1 cellular context compared by ENCODE assay signal in the genomic region with DNA sequence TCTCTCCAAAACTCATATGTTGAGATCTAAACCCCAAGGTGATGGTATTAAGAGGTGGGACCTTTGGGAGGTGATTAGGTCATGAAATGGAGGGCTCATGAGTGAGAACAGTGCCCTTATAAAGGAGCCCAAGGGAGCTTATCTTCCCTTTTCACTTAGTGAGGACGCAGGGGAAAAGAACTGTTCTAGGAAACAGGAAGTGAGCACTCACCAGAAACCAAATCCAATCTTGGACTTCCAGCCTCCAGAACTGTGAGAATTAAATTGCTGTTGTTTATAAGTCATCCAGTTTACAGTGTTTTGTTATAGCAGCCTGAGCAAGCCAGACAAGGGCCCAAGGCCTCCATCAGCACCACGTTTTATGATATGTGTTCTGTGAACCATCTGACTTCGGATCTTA.
TF ChIP-seq lines count a peak whose summit lies in the region.

No MANE protein-coding gene starts in this region.

TF ChIP-seq in K562, 482 proteins besides CTCF, POLR2A, EP300 and RAD21 (continued from another document):
- TF ChIP-seq, protein P1, sequence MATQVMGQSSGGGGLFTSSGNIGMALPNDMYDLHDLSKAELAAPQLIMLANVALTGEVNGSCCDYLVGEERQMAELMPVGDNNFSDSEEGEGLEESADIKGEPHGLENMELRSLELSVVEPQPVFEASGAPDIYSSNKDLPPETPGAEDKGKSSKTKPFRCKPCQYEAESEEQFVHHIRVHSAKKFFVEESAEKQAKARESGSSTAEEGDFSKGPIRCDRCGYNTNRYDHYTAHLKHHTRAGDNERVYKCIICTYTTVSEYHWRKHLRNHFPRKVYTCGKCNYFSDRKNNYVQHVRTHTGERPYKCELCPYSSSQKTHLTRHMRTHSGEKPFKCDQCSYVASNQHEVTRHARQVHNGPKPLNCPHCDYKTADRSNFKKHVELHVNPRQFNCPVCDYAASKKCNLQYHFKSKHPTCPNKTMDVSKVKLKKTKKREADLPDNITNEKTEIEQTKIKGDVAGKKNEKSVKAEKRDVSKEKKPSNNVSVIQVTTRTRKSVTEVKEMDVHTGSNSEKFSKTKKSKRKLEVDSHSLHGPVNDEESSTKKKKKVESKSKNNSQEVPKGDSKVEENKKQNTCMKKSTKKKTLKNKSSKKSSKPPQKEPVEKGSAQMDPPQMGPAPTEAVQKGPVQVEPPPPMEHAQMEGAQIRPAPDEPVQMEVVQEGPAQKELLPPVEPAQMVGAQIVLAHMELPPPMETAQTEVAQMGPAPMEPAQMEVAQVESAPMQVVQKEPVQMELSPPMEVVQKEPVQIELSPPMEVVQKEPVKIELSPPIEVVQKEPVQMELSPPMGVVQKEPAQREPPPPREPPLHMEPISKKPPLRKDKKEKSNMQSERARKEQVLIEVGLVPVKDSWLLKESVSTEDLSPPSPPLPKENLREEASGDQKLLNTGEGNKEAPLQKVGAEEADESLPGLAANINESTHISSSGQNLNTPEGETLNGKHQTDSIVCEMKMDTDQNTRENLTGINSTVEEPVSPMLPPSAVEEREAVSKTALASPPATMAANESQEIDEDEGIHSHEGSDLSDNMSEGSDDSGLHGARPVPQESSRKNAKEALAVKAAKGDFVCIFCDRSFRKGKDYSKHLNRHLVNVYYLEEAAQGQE (CRISPR knock-in tag; IDR thresholded peaks at IDR 0.05; ENCODE audit: low read depth), result no peak
- TF ChIP-seq JUND (IDR thresholded peaks at IDR 0.05; ENCODE audit: borderline replicate concordance, low read depth, low read length), result 0 out of 2 replicates have a peak, but pooled peaks have one; percentile 4
- TF ChIP-seq JUND (tag; IDR thresholded peaks at IDR 0.05; ENCODE audit: borderline replicate concordance, low read depth, low read length), result no peak
- TF ChIP-seq CHD2 (IDR thresholded peaks at IDR 0.05; ENCODE audit: low read depth, low read length), result no peak
- TF ChIP-seq RBM25 (IDR thresholded peaks at IDR 0.05; ENCODE audit: low read depth, low read length, severe bottlenecking), result no peak
- peak; percentile 26; the same call in 1 of the 2 replicates for TF ChIP-seq TEAD4 (IDR thresholded peaks at IDR 0.05; ENCODE audit: low read length)
- no peak for TF ChIP-seq TEAD4 (CRISPR knock-in tag; IDR thresholded peaks at IDR 0.05; ENCODE audit: borderline replicate concordance)
- TF ChIP-seq ZNF76 (CRISPR knock-in tag; IDR thresholded peaks at IDR 0.05; ENCODE audit: borderline replicate concordance), result no peak
- no peak for TF ChIP-seq FOXJ3 (CRISPR knock-in tag; IDR thresholded peaks at IDR 0.05)
- no peak for TF ChIP-seq RBBP5 (IDR thresholded peaks at IDR 0.05; ENCODE audit: borderline replicate concordance, insufficient read depth, low read length, poor library complexity, severe bottlenecking)
- peak; percentile 27; the same call in 1 of the 2 replicates for TF ChIP-seq GABPA (tag; conservative IDR thresholded peaks at IDR 0.05; ENCODE audit: low read depth)
- peak; percentile 66; the same call in 1 of the 2 replicates for TF ChIP-seq ZNF766 (CRISPR knock-in tag; conservative IDR thresholded peaks at IDR 0.05)
- peak; percentile 21; the same call in 1 of the 2 replicates for TF ChIP-seq TCF3 (CRISPR knock-in tag; IDR thresholded peaks at IDR 0.05)
- 0 out of 2 replicates have a peak, but pooled peaks have one; percentile 15 for TF ChIP-seq SMARCE1 (IDR thresholded peaks at IDR 0.05)
- TF ChIP-seq, protein P2, sequence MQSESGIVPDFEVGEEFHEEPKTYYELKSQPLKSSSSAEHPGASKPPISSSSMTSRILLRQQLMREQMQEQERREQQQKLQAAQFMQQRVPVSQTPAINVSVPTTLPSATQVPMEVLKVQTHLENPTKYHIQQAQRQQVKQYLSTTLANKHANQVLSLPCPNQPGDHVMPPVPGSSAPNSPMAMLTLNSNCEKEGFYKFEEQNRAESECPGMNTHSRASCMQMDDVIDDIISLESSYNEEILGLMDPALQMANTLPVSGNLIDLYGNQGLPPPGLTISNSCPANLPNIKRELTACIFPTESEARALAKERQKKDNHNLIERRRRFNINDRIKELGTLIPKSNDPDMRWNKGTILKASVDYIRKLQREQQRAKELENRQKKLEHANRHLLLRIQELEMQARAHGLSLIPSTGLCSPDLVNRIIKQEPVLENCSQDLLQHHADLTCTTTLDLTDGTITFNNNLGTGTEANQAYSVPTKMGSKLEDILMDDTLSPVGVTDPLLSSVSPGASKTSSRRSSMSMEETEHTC (IDR thresholded peaks at IDR 0.05), result no peak
- TF ChIP-seq MECOM (CRISPR knock-in tag; IDR thresholded peaks at IDR 0.05), result no peak
- TF ChIP-seq, protein P3, sequence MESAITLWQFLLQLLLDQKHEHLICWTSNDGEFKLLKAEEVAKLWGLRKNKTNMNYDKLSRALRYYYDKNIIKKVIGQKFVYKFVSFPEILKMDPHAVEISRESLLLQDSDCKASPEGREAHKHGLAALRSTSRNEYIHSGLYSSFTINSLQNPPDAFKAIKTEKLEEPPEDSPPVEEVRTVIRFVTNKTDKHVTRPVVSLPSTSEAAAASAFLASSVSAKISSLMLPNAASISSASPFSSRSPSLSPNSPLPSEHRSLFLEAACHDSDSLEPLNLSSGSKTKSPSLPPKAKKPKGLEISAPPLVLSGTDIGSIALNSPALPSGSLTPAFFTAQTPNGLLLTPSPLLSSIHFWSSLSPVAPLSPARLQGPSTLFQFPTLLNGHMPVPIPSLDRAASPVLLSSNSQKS (CRISPR knock-in tag; IDR thresholded peaks at IDR 0.05), result no peak
- peak; percentile 22; the same call in 1 of the 2 replicates for TF ChIP-seq ARID1B (IDR thresholded peaks at IDR 0.05)
- TF ChIP-seq ELF4 (CRISPR knock-in tag; IDR thresholded peaks at IDR 0.05), result no peak
- TF ChIP-seq DIDO1 (tag; IDR thresholded peaks at IDR 0.05; ENCODE audit: low read depth), result no peak
- no peak for TF ChIP-seq TAF15 (IDR thresholded peaks at IDR 0.05; ENCODE audit: low read depth, low read length)
- TF ChIP-seq MYBL2 (IDR thresholded peaks at IDR 0.05; ENCODE audit: low read depth), result no peak
- TF ChIP-seq MYBL2 (CRISPR knock-in tag; IDR thresholded peaks at IDR 0.05; ENCODE audit: borderline replicate concordance), result no peak
- TF ChIP-seq, protein P4, sequence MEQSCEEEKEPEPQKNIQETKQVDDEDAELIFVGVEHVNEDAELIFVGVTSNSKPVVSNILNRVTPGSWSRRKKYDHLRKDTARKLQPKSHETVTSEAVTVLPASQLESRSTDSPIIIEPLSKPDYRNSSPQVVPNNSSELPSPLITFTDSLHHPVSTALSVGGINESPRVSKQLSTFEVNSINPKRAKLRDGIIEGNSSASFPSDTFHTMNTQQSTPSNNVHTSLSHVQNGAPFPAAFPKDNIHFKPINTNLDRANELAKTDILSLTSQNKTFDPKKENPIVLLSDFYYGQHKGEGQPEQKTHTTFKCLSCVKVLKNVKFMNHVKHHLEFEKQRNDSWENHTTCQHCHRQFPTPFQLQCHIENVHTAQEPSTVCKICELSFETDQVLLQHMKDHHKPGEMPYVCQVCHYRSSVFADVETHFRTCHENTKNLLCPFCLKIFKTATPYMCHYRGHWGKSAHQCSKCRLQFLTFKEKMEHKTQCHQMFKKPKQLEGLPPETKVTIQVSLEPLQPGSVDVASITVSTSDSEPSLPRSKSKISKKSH (CRISPR knock-in tag; IDR thresholded peaks at IDR 0.05), result no peak
- no peak for TF ChIP-seq BCOR (IDR thresholded peaks at IDR 0.05)
- peak in 1 of 2 experiments; percentile 79; a peak in 1 of 4 replicates for TF ChIP-seq ETV6 (IDR thresholded peaks at IDR 0.05; ENCODE audit: borderline replicate concordance in 1 of 2, low read depth in 2 of 2, low read length in 1 of 2)
- TF ChIP-seq ETV6 (CRISPR knock-in tag; IDR thresholded peaks at IDR 0.05; ENCODE audit: borderline replicate concordance), result no peak
- no peak for TF ChIP-seq JUNB (CRISPR knock-in tag; conservative IDR thresholded peaks at IDR 0.05)
- TF ChIP-seq ZNF589 (CRISPR knock-in tag; IDR thresholded peaks at IDR 0.05; ENCODE audit: low read depth), result 0 out of 2 replicates have a peak, but pooled peaks have one; percentile 23
- TF ChIP-seq RFX5 (IDR thresholded peaks at IDR 0.05; ENCODE audit: low read depth, low read length), result no peak
- no peak for TF ChIP-seq NCOA2 (IDR thresholded peaks at IDR 0.05; ENCODE audit: partially characterized antibody in 2 of 2)
- no peak for TF ChIP-seq SNRNP70 (optimal IDR thresholded peaks at IDR 0.05; ENCODE audit: low read depth, low read length)
- TF ChIP-seq, protein P5, sequence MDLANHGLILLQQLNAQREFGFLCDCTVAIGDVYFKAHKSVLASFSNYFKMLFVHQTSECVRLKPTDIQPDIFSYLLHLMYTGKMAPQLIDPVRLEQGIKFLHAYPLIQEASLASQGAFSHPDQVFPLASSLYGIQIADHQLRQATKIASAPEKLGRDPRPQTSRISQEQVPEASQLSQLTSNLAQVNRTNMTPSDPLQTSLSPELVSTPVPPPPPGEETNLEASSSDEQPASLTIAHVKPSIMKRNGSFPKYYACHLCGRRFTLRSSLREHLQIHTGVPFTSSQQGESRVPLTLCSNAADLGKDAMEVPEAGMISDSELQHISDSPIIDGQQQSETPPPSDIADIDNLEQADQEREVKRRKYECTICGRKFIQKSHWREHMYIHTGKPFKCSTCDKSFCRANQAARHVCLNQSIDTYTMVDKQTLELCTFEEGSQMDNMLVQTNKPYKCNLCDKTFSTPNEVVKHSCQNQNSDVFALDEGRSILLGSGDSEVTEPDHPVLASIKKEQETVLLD (IDR thresholded peaks at IDR 0.05), result no peak
- TF ChIP-seq ELF2 (CRISPR knock-in tag; IDR thresholded peaks at IDR 0.05), result no peak
- no peak for TF ChIP-seq HLTF (IDR thresholded peaks at IDR 0.05)
